Comparison of ENCODE assay signal across 8 cellular contexts in genomic region chr18:26657618-26658581, GRCh38.
DNase-seq lines count a peak whose midpoint lies in the region; ATAC-seq, FAIRE-seq and TF ChIP-seq lines count a peak whose summit lies in the region.

No MANE protein-coding gene starts in this region.

- in situ Hi-C loops in gastrocnemius medialis (cut with MboI; ENCODE audit: low sequenced_read_pairs in 4 of 4): loop anchor here in 1 of 4 donors (10.0 kb wide), 2 partner anchors 273 to 353 kb away; no protein-coding TSS in a partner anchor

- FAIRE-seq in RCC 7860 (lab: Jason Lieb, UNC) (no peak), urothelium cell line (lab: Jason Lieb, UNC) (no peak)

- H3K4me3 ChIP-seq in GM12875 (ENCODE audit: low read depth, low read length): peak overlapping the region; percentile 84
- peak overlapping the region; percentile 44 for H3K4me3 ChIP-seq in RWPE2 (ENCODE audit: severe bottlenecking)
- H3K4me3 ChIP-seq in fibroblast of pulmonary artery (replicated peaks; ENCODE audit: low read depth, low read length): peak overlapping the region; percentile 61
- peak overlapping the region; percentile 55 to 88 (median 61) for H3K4me3 ChIP-seq in gastrocnemius medialis

- no peak for TF ChIP-seq CTCF in GM12875 (IDR thresholded peaks at IDR 0.05; ENCODE audit: borderline replicate concordance, insufficient read depth, low read depth, low read length)
- TF ChIP-seq CTCF in RWPE2 (IDR thresholded peaks at IDR 0.05; ENCODE audit: poor library complexity, severe bottlenecking): no peak
- TF ChIP-seq CTCF in fibroblast of pulmonary artery (IDR thresholded peaks at IDR 0.05; ENCODE audit: low read length, missing control alignments): no peak
- no peak for TF ChIP-seq CTCF in gastrocnemius medialis (IDR thresholded peaks at IDR 0.05 in 4 of 5, conservative IDR thresholded peaks at IDR 0.05 in 1 of 5)

- H3K27ac ChIP-seq in RWPE2 (ENCODE audit: poor library complexity, severe bottlenecking): no peak overlapping the region
- peak overlapping the region in 2 of 4 donors; percentile 43 to 66 for H3K27ac ChIP-seq in gastrocnemius medialis

- H3K36me3 ChIP-seq in RWPE2 (ENCODE audit: low read depth) (no peaks in the 10 kb centered on the region), gastrocnemius medialis (no peaks in the 10 kb centered on the region)

- H3K9me3 ChIP-seq in RWPE2 (ENCODE audit: severe bottlenecking): no peaks in the 10 kb centered on the region
- H3K9me3 ChIP-seq in gastrocnemius medialis: no peaks in the 10 kb centered on the region

- DNase-seq in RWPE2 (ENCODE audit: low spot score): no peak
- no peak for DNase-seq in fibroblast of pulmonary artery (ENCODE audit: low read depth)
- DNase-seq in gastrocnemius medialis: no peak
- DNase-seq in RCC 7860 (ENCODE audit: low spot score): no peak
- DNase-seq in urothelium cell line (ENCODE audit: low spot score): no peak
- no peak for DNase-seq in OCI-M1 (lab: John Stamatoyannopoulos, UW)

- TF ChIP-seq POLR2A in gastrocnemius medialis (IDR thresholded peaks at IDR 0.05): no peak

- intact Hi-C loops in gastrocnemius medialis (cut with DNase I; ENCODE audit: low total_unique reads): loop anchor here (5.0 to 10.0 kb wide), 4 partner anchors 111 to 563 kb away; partner anchors contain the start of genes KCTD1 and SS18

- ATAC-seq in RWPE2 (ENCODE audit: low read depth): no peak
- ATAC-seq in gastrocnemius medialis: no peak
- no peak for ATAC-seq in HG02642 (IDR thresholded peaks at IDR 0.05; ENCODE audit: poor library complexity, unreplicated experiment)

- H3K4me1 ChIP-seq in RWPE2 (ENCODE audit: insufficient read depth, poor library complexity, severe bottlenecking) (peaks cover 9% of the 10 kb centered on the region), gastrocnemius medialis (peaks cover 13 to 15% of the 10 kb centered on the region in 2 donors)

- peaks cover 78% of the 10 kb centered on the region for H3K27me3 ChIP-seq in RWPE2 (ENCODE audit: insufficient read depth, poor library complexity, severe bottlenecking)
- H3K27me3 ChIP-seq in gastrocnemius medialis: peaks cover 14 to 59% (median 28%) of the 10 kb centered on the region in 3 donors
